Comparison of ENCODE assay signal across 10 cellular contexts in genomic region chr11:35785287-35786167, GRCh38.
DNase-seq lines count a peak whose midpoint lies in the region; ATAC-seq, FAIRE-seq and TF ChIP-seq lines count a peak whose summit lies in the region.
"Had no signal": no experiment of that assay in that cellular context is flagged by ENCODE, and none has a peak within 500 bp of the region (broad histone marks: within the 10 kb centered on the region; RNA-seq: fewer than 3 reads in every experiment).

No MANE protein-coding gene starts in this region.

- no peaks in the 10 kb centered on the region for H3K27me3 ChIP-seq in dorsolateral prefrontal cortex

- no peak overlapping the region for H3K4me3 Mint-ChIP-seq in activated naive CD8-positive, alpha-beta T cell treated with anti-CD3 and anti-CD28 coated beads, Interleukin-2, amount 10 ng/mL, durations not matched to agents 7 days and 5 days

- DNase-seq in AG10803 (ENCODE audit: low read depth), result peak; percentile 29
- DNase-seq in activated naive CD8-positive, alpha-beta T cell treated with anti-CD3 and anti-CD28 coated beads, Interleukin-2, amount 10 ng/mL, durations not matched to agents 7 days and 5 days, result no peak
- DNase-seq in SK-N-DZ (ENCODE audit: low spot score), result no peak
- no peak for DNase-seq in RCC 7860 (ENCODE audit: low spot score)
- DNase-seq in T-helper 9 cell, result no peak
- no peak for DNase-seq in dorsolateral prefrontal cortex
- DNase-seq: stimulated activated CD8-positive, alpha-beta memory T cell treated with anti-CD3 and anti-CD28 coated beads, Interleukin-4, amount 100 ng/mL, for 48 hours had no signal

- FAIRE-seq in RCC 7860 (lab: Jason Lieb, UNC), result no peak

- H3K27me3 Mint-ChIP-seq in activated naive CD8-positive, alpha-beta T cell treated with anti-CD3 and anti-CD28 coated beads, Interleukin-2, amount 10 ng/mL, durations not matched to agents 7 days and 5 days, result no peaks in the 10 kb centered on the region

- TF ChIP-seq CTCF in AG10803 (conservative IDR thresholded peaks at IDR 0.05; ENCODE audit: low read length), result no peak
- TF ChIP-seq CTCF in dorsolateral prefrontal cortex (IDR thresholded peaks at IDR 0.05 in 54 of 56, conservative IDR thresholded peaks at IDR 0.05 in 2 of 56; ENCODE audit: low read depth in 1 of 56, partially characterized antibody in 56 of 56), result no peak

- H3K4me1 Mint-ChIP-seq in activated naive CD8-positive, alpha-beta T cell treated with anti-CD3 and anti-CD28 coated beads, Interleukin-2, amount 10 ng/mL, durations not matched to agents 7 days and 5 days, result peaks cover 28% of the 10 kb centered on the region

- intact Hi-C loops in dorsolateral prefrontal cortex (cut with DNase I), result loop anchor here in 1 of 2 donors (10.0 kb wide), 1 partner anchor 121 kb away; the partner anchor contains the start of gene TRIM44

- peak overlapping the region in 12 of 59 donors; percentile 2 to 58 (median 24) for H3K27ac ChIP-seq in dorsolateral prefrontal cortex
- H3K27ac ChIP-seq: prostate gland had no signal

- H3K4me3 ChIP-seq in AG10803 (ENCODE audit: low read length) (no peak overlapping the region), dorsolateral prefrontal cortex (no peak overlapping the region)
- H3K4me3 ChIP-seq: prostate gland had no signal

- H3K9me3 Mint-ChIP-seq in activated naive CD8-positive, alpha-beta T cell treated with anti-CD3 and anti-CD28 coated beads, Interleukin-2, amount 10 ng/mL, durations not matched to agents 7 days and 5 days, result no peaks in the 10 kb centered on the region

- POLR2A ChIA-PET in activated naive CD8-positive, alpha-beta T cell treated with anti-CD3 and anti-CD28 coated beads, Interleukin-2, amount 10 ng/mL, durations not matched to agents 7 days and 5 days (lab: Charles Lee), result interaction anchor here (0.5 kb wide), 1 partner anchor 18 kb away, joined by 4 read pairs; no protein-coding TSS in a partner anchor

- ATAC-seq in GM18907 (IDR thresholded peaks at IDR 0.05; ENCODE audit: unreplicated experiment) (peak; percentile 69), HG03108 (IDR thresholded peaks at IDR 0.05; ENCODE audit: unreplicated experiment) (peak; percentile 36)
- peak; percentile 85 for ATAC-seq in activated naive CD8-positive, alpha-beta T cell treated with anti-CD3 and anti-CD28 coated beads, Interleukin-2, amount 10 ng/mL, durations not matched to agents 7 days and 5 days (ENCODE audit: low read depth)

- no peak overlapping the region for H3K27ac Mint-ChIP-seq in activated naive CD8-positive, alpha-beta T cell treated with anti-CD3 and anti-CD28 coated beads, Interleukin-2, amount 10 ng/mL, durations not matched to agents 7 days and 5 days

- H3K36me3 Mint-ChIP-seq in activated naive CD8-positive, alpha-beta T cell treated with anti-CD3 and anti-CD28 coated beads, Interleukin-2, amount 10 ng/mL, durations not matched to agents 7 days and 5 days, result peaks cover 2% of the 10 kb centered on the region
